Comparison of ENCODE assay signal across 2 cellular contexts in the genomic region with DNA sequence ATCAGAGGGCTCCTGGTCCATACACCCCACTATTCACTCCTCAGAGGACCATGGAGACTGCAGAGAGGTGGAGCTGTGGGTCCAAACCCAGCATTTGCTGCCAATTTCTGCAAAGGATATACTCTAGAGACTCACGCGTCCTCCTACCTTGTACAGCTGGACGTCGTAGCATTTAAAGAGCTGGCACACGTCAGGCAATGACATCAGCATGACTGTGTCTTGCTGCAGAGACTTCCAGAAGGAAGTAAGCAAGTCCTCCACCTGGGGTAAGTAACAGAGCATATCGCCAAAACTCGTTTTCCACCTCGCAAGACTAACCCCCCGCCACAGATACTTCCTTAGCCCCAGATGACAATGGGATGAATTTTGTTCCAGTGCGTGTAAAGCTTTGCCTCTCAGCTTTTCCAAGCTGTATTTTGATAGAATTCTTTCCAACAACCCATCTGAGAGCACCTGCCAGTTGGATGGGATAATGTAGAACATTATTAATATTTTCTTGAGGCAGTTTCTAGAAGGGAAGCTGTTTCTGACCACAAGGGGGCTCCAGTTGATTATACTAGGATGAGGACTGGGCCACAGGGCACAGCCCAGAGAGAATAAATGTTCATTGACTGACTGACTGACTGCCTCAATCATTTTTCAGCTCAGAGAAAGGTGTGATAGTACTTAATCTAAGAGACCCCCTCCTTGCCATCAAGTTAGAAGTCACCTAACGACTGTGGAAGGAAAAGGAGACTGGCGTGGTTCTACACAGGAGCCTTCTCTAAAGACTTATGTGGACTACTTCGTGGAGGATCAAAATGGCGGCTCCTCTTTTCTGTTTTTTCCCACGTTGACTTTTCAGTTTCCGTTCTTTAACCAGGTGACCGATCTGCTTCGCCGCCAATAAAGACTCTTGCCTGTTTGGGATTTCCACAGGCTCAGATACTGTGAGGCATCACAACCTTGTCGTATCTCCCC.
A peak's percentile ranks its signal among the peaks of the same experiment; 100 is the strongest.
TF ChIP-seq lines count a peak whose summit lies in the region.

No MANE protein-coding gene starts in this region.

TF ChIP-seq in A549, 52 proteins besides CTCF, POLR2A, EP300 and RAD21:
- peak; percentile 94 for TF ChIP-seq SMC3 (IDR thresholded peaks at IDR 0.05)
- no peak for TF ChIP-seq TFCP2L1 (CRISPR knock-in tag; IDR thresholded peaks at IDR 0.05)

TF ChIP-seq in endothelial cell of umbilical vein, 7 proteins besides CTCF, POLR2A, EP300 and RAD21:
- TF ChIP-seq, protein P1, sequence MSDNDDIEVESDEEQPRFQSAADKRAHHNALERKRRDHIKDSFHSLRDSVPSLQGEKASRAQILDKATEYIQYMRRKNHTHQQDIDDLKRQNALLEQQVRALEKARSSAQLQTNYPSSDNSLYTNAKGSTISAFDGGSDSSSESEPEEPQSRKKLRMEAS (IDR thresholded peaks at IDR 0.05; ENCODE audit: insufficient read depth, insufficient read length) = no peak
TF ChIP-seq in endothelial cell of umbilical vein: peak in this region for 0.
